1 cellular context compared by ENCODE assay signal in the genomic region with DNA sequence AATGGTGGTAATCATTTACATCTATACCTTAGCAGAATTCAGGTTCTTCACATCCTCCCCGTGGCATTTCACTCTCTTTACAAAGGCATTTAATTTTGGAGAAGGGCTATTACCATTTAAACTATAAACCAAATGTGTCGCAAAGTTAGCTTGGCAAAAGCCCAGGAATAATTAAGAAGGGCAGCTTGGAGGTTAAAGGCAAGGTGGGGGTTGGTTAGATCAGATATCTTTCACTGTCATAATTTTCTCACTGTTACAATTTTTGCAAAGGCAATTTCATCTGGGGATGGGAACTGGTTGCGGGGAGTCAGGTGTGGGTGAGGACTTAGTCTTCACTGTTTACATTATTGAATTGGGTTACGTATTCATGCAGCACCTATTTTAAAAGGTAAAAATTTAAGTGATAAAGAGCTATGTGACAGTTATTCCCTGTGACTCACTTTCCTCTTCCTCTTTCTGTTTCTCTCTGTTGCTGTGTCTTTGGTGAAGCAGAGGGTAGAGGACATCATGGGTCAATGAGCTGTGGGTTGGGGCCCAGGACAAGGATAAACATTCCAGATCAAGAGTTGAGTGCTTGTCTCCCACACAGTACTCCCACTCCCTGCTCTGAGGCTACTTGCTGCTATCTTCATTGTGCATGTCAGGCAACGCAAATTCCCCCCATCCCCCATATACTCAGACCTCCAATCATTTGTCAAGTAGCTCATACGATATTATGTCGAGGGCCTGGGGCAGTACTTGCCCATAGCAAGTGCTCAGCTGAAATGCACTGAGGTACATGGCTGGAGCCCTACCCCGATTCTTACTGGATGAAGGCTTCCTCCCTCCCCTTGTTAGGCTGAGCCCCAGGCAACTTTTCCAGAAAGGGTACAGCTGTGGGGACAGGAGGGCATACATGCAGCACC.
TF ChIP-seq lines count a peak whose summit lies in the region.

No MANE protein-coding gene starts in this region.

TF ChIP-seq in K562, 482 proteins besides CTCF, POLR2A, EP300 and RAD21 (continued from another document):
- peak; percentile 88 for TF ChIP-seq MTA2 (IDR thresholded peaks at IDR 0.05; ENCODE audit: low read depth)
- TF ChIP-seq, protein P1, sequence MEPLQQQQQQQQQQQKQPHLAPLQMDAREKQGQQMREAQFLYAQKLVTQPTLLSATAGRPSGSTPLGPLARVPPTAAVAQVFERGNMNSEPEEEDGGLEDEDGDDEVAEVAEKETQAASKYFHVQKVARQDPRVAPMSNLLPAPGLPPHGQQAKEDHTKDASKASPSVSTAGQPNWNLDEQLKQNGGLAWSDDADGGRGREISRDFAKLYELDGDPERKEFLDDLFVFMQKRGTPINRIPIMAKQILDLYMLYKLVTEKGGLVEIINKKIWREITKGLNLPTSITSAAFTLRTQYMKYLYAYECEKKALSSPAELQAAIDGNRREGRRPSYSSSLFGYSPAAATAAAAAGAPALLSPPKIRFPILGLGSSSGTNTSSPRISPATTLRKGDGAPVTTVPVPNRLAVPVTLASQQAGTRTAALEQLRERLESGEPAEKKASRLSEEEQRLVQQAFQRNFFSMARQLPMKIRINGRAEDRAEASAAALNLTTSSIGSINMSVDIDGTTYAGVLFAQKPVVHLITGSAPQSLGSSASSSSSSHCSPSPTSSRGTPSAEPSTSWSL (CRISPR knock-in tag; IDR thresholded peaks at IDR 0.05; ENCODE audit: borderline replicate concordance) = no peak
- TF ChIP-seq, protein P2, sequence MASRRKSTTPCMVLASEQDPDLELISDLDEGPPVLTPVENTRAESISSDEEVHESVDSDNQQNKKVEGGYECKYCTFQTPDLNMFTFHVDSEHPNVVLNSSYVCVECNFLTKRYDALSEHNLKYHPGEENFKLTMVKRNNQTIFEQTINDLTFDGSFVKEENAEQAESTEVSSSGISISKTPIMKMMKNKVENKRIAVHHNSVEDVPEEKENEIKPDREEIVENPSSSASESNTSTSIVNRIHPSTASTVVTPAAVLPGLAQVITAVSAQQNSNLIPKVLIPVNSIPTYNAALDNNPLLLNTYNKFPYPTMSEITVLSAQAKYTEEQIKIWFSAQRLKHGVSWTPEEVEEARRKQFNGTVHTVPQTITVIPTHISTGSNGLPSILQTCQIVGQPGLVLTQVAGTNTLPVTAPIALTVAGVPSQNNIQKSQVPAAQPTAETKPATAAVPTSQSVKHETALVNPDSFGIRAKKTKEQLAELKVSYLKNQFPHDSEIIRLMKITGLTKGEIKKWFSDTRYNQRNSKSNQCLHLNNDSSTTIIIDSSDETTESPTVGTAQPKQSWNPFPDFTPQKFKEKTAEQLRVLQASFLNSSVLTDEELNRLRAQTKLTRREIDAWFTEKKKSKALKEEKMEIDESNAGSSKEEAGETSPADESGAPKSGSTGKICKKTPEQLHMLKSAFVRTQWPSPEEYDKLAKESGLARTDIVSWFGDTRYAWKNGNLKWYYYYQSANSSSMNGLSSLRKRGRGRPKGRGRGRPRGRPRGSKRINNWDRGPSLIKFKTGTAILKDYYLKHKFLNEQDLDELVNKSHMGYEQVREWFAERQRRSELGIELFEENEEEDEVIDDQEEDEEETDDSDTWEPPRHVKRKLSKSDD (conservative IDR thresholded peaks at IDR 0.05; ENCODE audit: low read length) = 0 out of 2 replicates have a peak, but pooled peaks have one; percentile 27
- TF ChIP-seq ZNF76 (CRISPR knock-in tag; IDR thresholded peaks at IDR 0.05; ENCODE audit: borderline replicate concordance) = no peak
- TF ChIP-seq OTX1 (CRISPR knock-in tag; IDR thresholded peaks at IDR 0.05) = peak; percentile 50; the same call in 1 of the 2 replicates
- TF ChIP-seq SIN3A (IDR thresholded peaks at IDR 0.05; ENCODE audit: borderline replicate concordance in 2 of 2, control insufficient read depth in 1 of 2, low read depth in 2 of 2, low read length in 2 of 2) = no peak
- TF ChIP-seq PHB2 (IDR thresholded peaks at IDR 0.05; ENCODE audit: low read depth) = peak; percentile 80; the same call in 1 of the 2 replicates
- TF ChIP-seq ZNF184 (CRISPR knock-in tag; IDR thresholded peaks at IDR 0.05) = no peak
- TF ChIP-seq, protein P3, sequence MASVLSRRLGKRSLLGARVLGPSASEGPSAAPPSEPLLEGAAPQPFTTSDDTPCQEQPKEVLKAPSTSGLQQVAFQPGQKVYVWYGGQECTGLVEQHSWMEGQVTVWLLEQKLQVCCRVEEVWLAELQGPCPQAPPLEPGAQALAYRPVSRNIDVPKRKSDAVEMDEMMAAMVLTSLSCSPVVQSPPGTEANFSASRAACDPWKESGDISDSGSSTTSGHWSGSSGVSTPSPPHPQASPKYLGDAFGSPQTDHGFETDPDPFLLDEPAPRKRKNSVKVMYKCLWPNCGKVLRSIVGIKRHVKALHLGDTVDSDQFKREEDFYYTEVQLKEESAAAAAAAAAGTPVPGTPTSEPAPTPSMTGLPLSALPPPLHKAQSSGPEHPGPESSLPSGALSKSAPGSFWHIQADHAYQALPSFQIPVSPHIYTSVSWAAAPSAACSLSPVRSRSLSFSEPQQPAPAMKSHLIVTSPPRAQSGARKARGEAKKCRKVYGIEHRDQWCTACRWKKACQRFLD (CRISPR knock-in tag; IDR thresholded peaks at IDR 0.05) = peak; percentile 90; the same call in 1 of the 2 replicates
- no peak for TF ChIP-seq KDM2B (CRISPR knock-in tag; IDR thresholded peaks at IDR 0.05)
- TF ChIP-seq, protein P4, sequence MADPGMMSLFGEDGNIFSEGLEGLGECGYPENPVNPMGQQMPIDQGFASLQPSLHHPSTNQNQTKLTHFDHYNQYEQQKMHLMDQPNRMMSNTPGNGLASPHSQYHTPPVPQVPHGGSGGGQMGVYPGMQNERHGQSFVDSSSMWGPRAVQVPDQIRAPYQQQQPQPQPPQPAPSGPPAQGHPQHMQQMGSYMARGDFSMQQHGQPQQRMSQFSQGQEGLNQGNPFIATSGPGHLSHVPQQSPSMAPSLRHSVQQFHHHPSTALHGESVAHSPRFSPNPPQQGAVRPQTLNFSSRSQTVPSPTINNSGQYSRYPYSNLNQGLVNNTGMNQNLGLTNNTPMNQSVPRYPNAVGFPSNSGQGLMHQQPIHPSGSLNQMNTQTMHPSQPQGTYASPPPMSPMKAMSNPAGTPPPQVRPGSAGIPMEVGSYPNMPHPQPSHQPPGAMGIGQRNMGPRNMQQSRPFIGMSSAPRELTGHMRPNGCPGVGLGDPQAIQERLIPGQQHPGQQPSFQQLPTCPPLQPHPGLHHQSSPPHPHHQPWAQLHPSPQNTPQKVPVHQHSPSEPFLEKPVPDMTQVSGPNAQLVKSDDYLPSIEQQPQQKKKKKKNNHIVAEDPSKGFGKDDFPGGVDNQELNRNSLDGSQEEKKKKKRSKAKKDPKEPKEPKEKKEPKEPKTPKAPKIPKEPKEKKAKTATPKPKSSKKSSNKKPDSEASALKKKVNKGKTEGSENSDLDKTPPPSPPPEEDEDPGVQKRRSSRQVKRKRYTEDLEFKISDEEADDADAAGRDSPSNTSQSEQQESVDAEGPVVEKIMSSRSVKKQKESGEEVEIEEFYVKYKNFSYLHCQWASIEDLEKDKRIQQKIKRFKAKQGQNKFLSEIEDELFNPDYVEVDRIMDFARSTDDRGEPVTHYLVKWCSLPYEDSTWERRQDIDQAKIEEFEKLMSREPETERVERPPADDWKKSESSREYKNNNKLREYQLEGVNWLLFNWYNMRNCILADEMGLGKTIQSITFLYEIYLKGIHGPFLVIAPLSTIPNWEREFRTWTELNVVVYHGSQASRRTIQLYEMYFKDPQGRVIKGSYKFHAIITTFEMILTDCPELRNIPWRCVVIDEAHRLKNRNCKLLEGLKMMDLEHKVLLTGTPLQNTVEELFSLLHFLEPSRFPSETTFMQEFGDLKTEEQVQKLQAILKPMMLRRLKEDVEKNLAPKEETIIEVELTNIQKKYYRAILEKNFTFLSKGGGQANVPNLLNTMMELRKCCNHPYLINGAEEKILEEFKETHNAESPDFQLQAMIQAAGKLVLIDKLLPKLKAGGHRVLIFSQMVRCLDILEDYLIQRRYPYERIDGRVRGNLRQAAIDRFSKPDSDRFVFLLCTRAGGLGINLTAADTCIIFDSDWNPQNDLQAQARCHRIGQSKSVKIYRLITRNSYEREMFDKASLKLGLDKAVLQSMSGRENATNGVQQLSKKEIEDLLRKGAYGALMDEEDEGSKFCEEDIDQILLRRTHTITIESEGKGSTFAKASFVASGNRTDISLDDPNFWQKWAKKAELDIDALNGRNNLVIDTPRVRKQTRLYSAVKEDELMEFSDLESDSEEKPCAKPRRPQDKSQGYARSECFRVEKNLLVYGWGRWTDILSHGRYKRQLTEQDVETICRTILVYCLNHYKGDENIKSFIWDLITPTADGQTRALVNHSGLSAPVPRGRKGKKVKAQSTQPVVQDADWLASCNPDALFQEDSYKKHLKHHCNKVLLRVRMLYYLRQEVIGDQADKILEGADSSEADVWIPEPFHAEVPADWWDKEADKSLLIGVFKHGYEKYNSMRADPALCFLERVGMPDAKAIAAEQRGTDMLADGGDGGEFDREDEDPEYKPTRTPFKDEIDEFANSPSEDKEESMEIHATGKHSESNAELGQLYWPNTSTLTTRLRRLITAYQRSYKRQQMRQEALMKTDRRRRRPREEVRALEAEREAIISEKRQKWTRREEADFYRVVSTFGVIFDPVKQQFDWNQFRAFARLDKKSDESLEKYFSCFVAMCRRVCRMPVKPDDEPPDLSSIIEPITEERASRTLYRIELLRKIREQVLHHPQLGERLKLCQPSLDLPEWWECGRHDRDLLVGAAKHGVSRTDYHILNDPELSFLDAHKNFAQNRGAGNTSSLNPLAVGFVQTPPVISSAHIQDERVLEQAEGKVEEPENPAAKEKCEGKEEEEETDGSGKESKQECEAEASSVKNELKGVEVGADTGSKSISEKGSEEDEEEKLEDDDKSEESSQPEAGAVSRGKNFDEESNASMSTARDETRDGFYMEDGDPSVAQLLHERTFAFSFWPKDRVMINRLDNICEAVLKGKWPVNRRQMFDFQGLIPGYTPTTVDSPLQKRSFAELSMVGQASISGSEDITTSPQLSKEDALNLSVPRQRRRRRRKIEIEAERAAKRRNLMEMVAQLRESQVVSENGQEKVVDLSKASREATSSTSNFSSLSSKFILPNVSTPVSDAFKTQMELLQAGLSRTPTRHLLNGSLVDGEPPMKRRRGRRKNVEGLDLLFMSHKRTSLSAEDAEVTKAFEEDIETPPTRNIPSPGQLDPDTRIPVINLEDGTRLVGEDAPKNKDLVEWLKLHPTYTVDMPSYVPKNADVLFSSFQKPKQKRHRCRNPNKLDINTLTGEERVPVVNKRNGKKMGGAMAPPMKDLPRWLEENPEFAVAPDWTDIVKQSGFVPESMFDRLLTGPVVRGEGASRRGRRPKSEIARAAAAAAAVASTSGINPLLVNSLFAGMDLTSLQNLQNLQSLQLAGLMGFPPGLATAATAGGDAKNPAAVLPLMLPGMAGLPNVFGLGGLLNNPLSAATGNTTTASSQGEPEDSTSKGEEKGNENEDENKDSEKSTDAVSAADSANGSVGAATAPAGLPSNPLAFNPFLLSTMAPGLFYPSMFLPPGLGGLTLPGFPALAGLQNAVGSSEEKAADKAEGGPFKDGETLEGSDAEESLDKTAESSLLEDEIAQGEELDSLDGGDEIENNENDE (IDR thresholded peaks at IDR 0.05; ENCODE audit: low read depth, low read length) = no peak
- TF ChIP-seq ZKSCAN3 (CRISPR knock-in tag; IDR thresholded peaks at IDR 0.05) = no peak
- TF ChIP-seq EP400 (IDR thresholded peaks at IDR 0.05) = peak; percentile 66
- TF ChIP-seq GABPB2 (CRISPR knock-in tag; conservative IDR thresholded peaks at IDR 0.05) = no peak
- peak; percentile 91 for TF ChIP-seq MEIS2 (IDR thresholded peaks at IDR 0.05; ENCODE audit: partially characterized antibody)
- TF ChIP-seq ZNF224 (CRISPR knock-in tag; IDR thresholded peaks at IDR 0.05) = no peak
